Comparison of ENCODE assay signal across 9 cellular contexts in the genomic region with DNA sequence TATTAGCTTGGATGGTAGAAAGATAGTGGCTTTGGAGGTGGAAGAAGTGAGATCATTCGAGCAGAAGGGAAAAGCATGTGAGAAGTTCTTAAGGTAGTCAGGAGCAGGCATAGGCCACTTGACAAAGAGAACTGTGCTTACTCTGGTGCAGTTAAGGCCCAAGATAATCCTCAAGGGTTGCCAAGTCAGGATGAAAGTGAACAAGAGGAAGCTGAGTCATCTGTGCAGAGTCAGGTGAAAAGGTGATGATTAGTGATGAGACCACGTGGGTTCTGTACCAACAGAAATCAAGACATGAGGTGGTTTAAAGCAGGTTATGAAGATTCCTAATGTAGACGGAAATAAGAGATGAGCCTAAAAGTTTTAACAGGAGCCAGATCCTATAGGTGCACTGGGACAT.
DNase-seq lines count a peak whose midpoint lies in the region; ATAC-seq, FAIRE-seq and TF ChIP-seq lines count a peak whose summit lies in the region.
"Had no signal": no experiment of that assay in that cellular context is flagged by ENCODE, and none has a peak within 500 bp of the region (broad histone marks: within the 10 kb centered on the region; RNA-seq: fewer than 3 reads in every experiment).

No MANE protein-coding gene starts in this region.

- H3K4me1 ChIP-seq in HepG2 (ENCODE audit: insufficient read depth, low read length) (no peaks in the 10 kb centered on the region), right lobe of liver (no peaks in the 10 kb centered on the region), suprapubic skin (no peaks in the 10 kb centered on the region)

- H3K27me3 Mint-ChIP-seq in osteocyte (ENCODE audit: unreplicated experiment): no peaks in the 10 kb centered on the region

- H3K36me3 ChIP-seq in HepG2 (replicated peaks in 1 of 2; ENCODE audit: control insufficient read depth in 1 of 2, insufficient read depth in 2 of 2, low read length in 2 of 2) (no peaks in the 10 kb centered on the region), right lobe of liver (no peaks in the 10 kb centered on the region), suprapubic skin (no peaks in the 10 kb centered on the region)

- intact Hi-C loops in HepG2 (cut with micrococcal nuclease; ENCODE audit: unreplicated experiment) (no loop called here), right lobe of liver (cut with DNase I) (no loop called here)

- CTCF ChIA-PET in HepG2 (lab: Yijun Ruan, JAX; ENCODE audit: low intra/inter-chr PET ratio, low total read pairs) (no interaction called here), HEK293T (lab: Yijun Ruan, JAX) (no interaction called here)

- H3K4me2 ChIP-seq in HepG2 (ENCODE audit: low read depth, low read length): no peak overlapping the region

- FAIRE-seq in HepG2 (lab: Jason Lieb, UNC): no peak

- H3K4me3 Mint-ChIP-seq in osteocyte (ENCODE audit: unreplicated experiment): no peak overlapping the region

- H3K4me1 Mint-ChIP-seq in osteocyte (ENCODE audit: unreplicated experiment): no peaks in the 10 kb centered on the region

- TF ChIP-seq POLR2A in HepG2 (IDR thresholded peaks at IDR 0.05; ENCODE audit: insufficient read depth in 1 of 2, low read depth in 2 of 2, low read length in 2 of 2) (no peak), right lobe of liver (IDR thresholded peaks at IDR 0.05) (no peak), suprapubic skin (IDR thresholded peaks at IDR 0.05) (no peak)

- no TSS peak for BruUV-seq in HepG2 (replicated peaks; lab: Mats Ljungman, UMichigan)

- TF ChIP-seq RAD21 in HepG2 (CRISPR knock-in tag; IDR thresholded peaks at IDR 0.05): no peak

- H2AFZ ChIP-seq in HepG2 (ENCODE audit: low read length): no peak overlapping the region

- 3% methylated on average over 3 of the region's 3 CpGs for whole genome bisulfite sequencing in HepG2 (ENCODE audit: low lambda C conversion rate)
- WGBS in right lobe of liver (ENCODE audit: insufficient coverage, low coverage, low lambda C conversion rate, missing lambda C conversion rate): 40% methylated on average over 3 of the region's 3 CpGs
- WGBS in suprapubic skin: 80% methylated on average over 3 of the region's 3 CpGs

- TF ChIP-seq CTCF in HepG2 (CRISPR knock-in tag; IDR thresholded peaks at IDR 0.05) (no peak), right lobe of liver (IDR thresholded peaks at IDR 0.05) (no peak), osteocyte (IDR thresholded peaks at IDR 0.05) (no peak), suprapubic skin (IDR thresholded peaks at IDR 0.05) (no peak)

- no peak for TF ChIP-seq EP300 in HepG2 (IDR thresholded peaks at IDR 0.05; ENCODE audit: low read depth in 2 of 2, low read length in 2 of 2)
- no peak for TF ChIP-seq EP300 in HepG2 (CRISPR knock-in tag; IDR thresholded peaks at IDR 0.05; ENCODE audit: borderline replicate concordance)
- TF ChIP-seq EP300 in suprapubic skin (IDR thresholded peaks at IDR 0.05): no peak

- ATAC-seq in HepG2: no peak
- ATAC-seq in right lobe of liver: no peak
- ATAC-seq in HG02610 (IDR thresholded peaks at IDR 0.05; ENCODE audit: unreplicated experiment): peak; percentile 100
- ATAC-seq in HG03520 (IDR thresholded peaks at IDR 0.05; ENCODE audit: unreplicated experiment): peak; percentile 98

- no peaks in the 10 kb centered on the region for H4K20me1 ChIP-seq in HepG2 (ENCODE audit: insufficient read depth, low read length)

- H3K9ac ChIP-seq in HepG2 (ENCODE audit: insufficient read depth, low read depth, low read length): no peak overlapping the region

- H3K27me3 ChIP-seq in HepG2 (ENCODE audit: control insufficient read depth in 1 of 2, insufficient read depth in 2 of 2, low read length in 2 of 2) (no peaks in the 10 kb centered on the region), right lobe of liver (no peaks in the 10 kb centered on the region), suprapubic skin (no peaks in the 10 kb centered on the region)

- POLR2A ChIA-PET in HepG2 (lab: Yijun Ruan, JAX): no interaction called here
- POLR2A ChIA-PET in HEK293T (lab: Yijun Ruan, JAX): no interaction called here

- no peaks in the 10 kb centered on the region for H3K79me2 ChIP-seq in HepG2 (ENCODE audit: insufficient read depth, low read length)

- H3K4me3 ChIP-seq in HepG2 (replicated peaks in 1 of 3; ENCODE audit: insufficient read depth in 1 of 3, low read depth in 2 of 3, low read length in 3 of 3) (no peak overlapping the region), right lobe of liver (no peak overlapping the region), suprapubic skin (no peak overlapping the region)

- no peaks in the 10 kb centered on the region for H3K9me3 Mint-ChIP-seq in osteocyte (ENCODE audit: unreplicated experiment)

- H3K27ac Mint-ChIP-seq in osteocyte (ENCODE audit: unreplicated experiment): no peak overlapping the region

- no peak overlapping the region for H3K27ac ChIP-seq in HepG2 (ENCODE audit: extremely low read length, insufficient read depth, low read length)
- no peak overlapping the region for H3K27ac ChIP-seq in right lobe of liver
- no peak overlapping the region for H3K27ac ChIP-seq in suprapubic skin

- peaks cover 9% of the 10 kb centered on the region; the same call in 1 of the 2 replicates for H3K9me3 ChIP-seq in HepG2 (ENCODE audit: low read length)
- no peaks in the 10 kb centered on the region for H3K9me3 ChIP-seq in right lobe of liver
- no peaks in the 10 kb centered on the region for H3K9me3 ChIP-seq in suprapubic skin

- no peak for DNase-seq in HepG2 (ENCODE audit: low spot score)
- DNase-seq in right lobe of liver: no peak
- no peak for DNase-seq in NCI-H1436 (lab: John Stamatoyannopoulos, UW)
- no peak for DNase-seq in osteocyte (ENCODE audit: extremely low spot score, unreplicated experiment)
- DNase-seq in suprapubic skin (ENCODE audit: low spot score in 2 of 2): no peak
- no peak for DNase-seq in HEK293T (ENCODE audit: extremely low spot score)
- DNase-seq: SHP77 treated with DMSO at 0.1 percent for 48 hours had no signal

- in situ Hi-C loops in HepG2 (cut with HindIII; ENCODE audit: extremely low pct_ligation_motif_present, low pct_unique_long_range_greater_than_20kb): no loop called here

- H3K36me3 Mint-ChIP-seq in osteocyte (ENCODE audit: unreplicated experiment): no peaks in the 10 kb centered on the region

TF ChIP-seq in HepG2, 621 proteins besides CTCF, POLR2A, EP300 and RAD21:
- no peak for TF ChIP-seq THYN1 (CRISPR knock-in tag; IDR thresholded peaks at IDR 0.05; ENCODE audit: borderline replicate concordance, low read depth)
- TF ChIP-seq, protein P1, sequence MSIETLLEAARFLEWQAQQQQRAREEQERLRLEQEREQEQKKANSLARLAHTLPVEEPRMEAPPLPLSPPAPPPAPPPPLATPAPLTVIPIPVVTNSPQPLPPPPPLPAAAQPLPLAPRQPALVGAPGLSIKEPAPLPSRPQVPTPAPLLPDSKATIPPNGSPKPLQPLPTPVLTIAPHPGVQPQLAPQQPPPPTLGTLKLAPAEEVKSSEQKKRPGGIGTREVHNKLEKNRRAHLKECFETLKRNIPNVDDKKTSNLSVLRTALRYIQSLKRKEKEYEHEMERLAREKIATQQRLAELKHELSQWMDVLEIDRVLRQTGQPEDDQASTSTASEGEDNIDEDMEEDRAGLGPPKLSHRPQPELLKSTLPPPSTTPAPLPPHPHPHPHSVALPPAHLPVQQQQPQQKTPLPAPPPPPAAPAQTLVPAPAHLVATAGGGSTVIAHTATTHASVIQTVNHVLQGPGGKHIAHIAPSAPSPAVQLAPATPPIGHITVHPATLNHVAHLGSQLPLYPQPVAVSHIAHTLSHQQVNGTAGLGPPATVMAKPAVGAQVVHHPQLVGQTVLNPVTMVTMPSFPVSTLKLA (IDR thresholded peaks at IDR 0.05): peak; percentile 95

TF ChIP-seq in HEK293T, 16 proteins besides CTCF, POLR2A, EP300 and RAD21:
- TF ChIP-seq SP1 (IDR thresholded peaks at IDR 0.05) (no peak), BHLHE40 (IDR thresholded peaks at IDR 0.05; ENCODE audit: borderline replicate concordance) (no peak), ELF4 (IDR thresholded peaks at IDR 0.05) (no peak), CTBP1 (IDR thresholded peaks at IDR 0.05; ENCODE audit: borderline replicate concordance) (no peak), HDGF (IDR thresholded peaks at IDR 0.05; ENCODE audit: borderline replicate concordance) (no peak), FOXA1 (IDR thresholded peaks at IDR 0.05) (no peak), TARDBP (IDR thresholded peaks at IDR 0.05) (no peak), ZNF384 (IDR thresholded peaks at IDR 0.05) (no peak), SUZ12 (IDR thresholded peaks at IDR 0.05) (no peak), FOXK2 (IDR thresholded peaks at IDR 0.05) (no peak), LEF1 (IDR thresholded peaks at IDR 0.05; ENCODE audit: borderline replicate concordance) (no peak), L3MBTL2 (conservative IDR thresholded peaks at IDR 0.05) (no peak), NFRKB (IDR thresholded peaks at IDR 0.05) (no peak), ARNT (IDR thresholded peaks at IDR 0.05) (no peak), FOXM1 (IDR thresholded peaks at IDR 0.05; ENCODE audit: borderline replicate concordance) (no peak)
- TF ChIP-seq, protein P2, sequence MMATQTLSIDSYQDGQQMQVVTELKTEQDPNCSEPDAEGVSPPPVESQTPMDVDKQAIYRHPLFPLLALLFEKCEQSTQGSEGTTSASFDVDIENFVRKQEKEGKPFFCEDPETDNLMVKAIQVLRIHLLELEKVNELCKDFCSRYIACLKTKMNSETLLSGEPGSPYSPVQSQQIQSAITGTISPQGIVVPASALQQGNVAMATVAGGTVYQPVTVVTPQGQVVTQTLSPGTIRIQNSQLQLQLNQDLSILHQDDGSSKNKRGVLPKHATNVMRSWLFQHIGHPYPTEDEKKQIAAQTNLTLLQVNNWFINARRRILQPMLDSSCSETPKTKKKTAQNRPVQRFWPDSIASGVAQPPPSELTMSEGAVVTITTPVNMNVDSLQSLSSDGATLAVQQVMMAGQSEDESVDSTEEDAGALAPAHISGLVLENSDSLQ (IDR thresholded peaks at IDR 0.05): no peak

Comparison
In these comparisons a context has a peak if more than half of its experiments do, and no peak if none do; other contexts are left out.
1. ATAC-seq: peak in HG02610 (single experiment) and HG03520 (single experiment); none in HepG2 (single experiment) and right lobe of liver (0 of 4).